ENCODE assay signal across 8 cellular contexts in the genomic region with DNA sequence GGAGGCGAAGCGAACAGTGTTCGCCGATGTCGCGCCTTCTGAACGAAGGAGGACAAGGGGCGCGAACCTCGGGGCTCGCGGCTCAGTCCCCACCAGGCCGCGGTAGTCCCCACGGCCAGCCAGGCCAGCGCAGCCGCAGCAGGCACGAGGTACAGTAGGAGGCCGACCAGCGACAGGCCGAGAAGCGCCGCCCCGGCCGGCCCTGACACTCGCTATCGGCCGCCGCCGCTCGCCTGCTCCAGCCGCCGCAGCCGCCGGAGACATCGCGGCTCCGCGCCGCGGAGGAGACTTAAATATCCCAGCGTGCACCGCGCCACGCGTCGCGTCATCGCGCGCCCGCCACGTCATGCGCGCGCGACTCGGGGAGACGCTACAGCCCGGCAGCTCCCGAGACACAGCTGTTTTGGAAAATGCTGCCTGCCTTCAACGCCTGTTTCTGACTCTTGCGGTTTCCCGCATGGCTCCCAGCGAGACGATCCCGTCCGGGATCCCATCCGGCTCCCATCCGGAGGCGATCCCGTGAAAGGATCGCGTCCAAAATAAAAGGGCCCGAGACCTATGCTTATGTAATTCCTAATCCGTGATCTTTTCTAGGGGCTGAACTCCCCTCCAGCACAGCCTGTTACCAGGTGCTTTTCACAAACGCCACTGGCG. TPM values are rescaled to one million over a fixed set of nuclear protein-coding genes. Genes with fewer than 3 reads are reported as not detected.
A peak's percentile ranks its signal among the peaks of the same experiment; 100 is the strongest.
DNase-seq lines count a peak whose midpoint lies in the region; ATAC-seq and TF ChIP-seq lines count a peak whose summit lies in the region.
"Not testable (repeated sequence)": the region's sequence is repeated elsewhere in the genome, so short reads cannot be mapped to it uniquely, and the experiment has no call there.

A gene (minus strand): TSS at position 291 of the 654 bp plus-strand sequence. CDS start 1,215 bp downstream, outside the sequence.

- DNase-seq in NAMALWA (ENCODE audit: low spot score) (peak; percentile 49), caudate nucleus (lab: John Stamatoyannopoulos, UW) (peak in 19 of 61 donors; percentile 6 to 59 (median 30)), psoas muscle (peak; percentile 39 to 64), aorta (peak; percentile 53 to 77)
- DNase-seq in activated CD4-positive, alpha-beta T cell treated with anti-CD3 and anti-CD28 coated beads for 48 hours = peak; percentile 41

- H3K27me3 ChIP-seq in iPS-15b (ENCODE audit: control insufficient read depth, insufficient read depth, low read length); psoas muscle (ENCODE audit: insufficient read depth in 3 of 3, low read length in 2 of 3); aorta (ENCODE audit: control insufficient read depth in 1 of 2, insufficient read depth in 2 of 2, low read length in 1 of 2): not testable (repeated sequence)

- 0% methylated on average over 11 to 39 of the region's 78 CpGs for WGBS in psoas muscle, 3 donors
- 0% methylated on average over 14 to 44 of the region's 78 CpGs for WGBS in aorta, 2 donors

- not testable (repeated sequence) for TF ChIP-seq CTCF in psoas muscle (IDR thresholded peaks at IDR 0.05)

- H3K9ac ChIP-seq in iPS-15b (ENCODE audit: low read depth, low read length) = peak within 1 kb of the TSS; percentile 76

- ATAC-seq in GM18858 (IDR thresholded peaks at IDR 0.05; ENCODE audit: unreplicated experiment) (peak; percentile 79), HG02798 (IDR thresholded peaks at IDR 0.05; ENCODE audit: poor library complexity, unreplicated experiment) (peak; percentile 95), psoas muscle (peak; percentile 96 to 98 (median 96)), aorta (ENCODE audit: low FRiP score) (peak; percentile 99)

- H3K9me3 ChIP-seq in iPS-15b (ENCODE audit: control insufficient read depth, insufficient read depth, low read length); psoas muscle; aorta (ENCODE audit: control insufficient read depth, low read length): not testable (repeated sequence)

- peak within 1 kb of the TSS; percentile 52 for H3K4me3 ChIP-seq in iPS-15b (ENCODE audit: low read depth, low read length)
- peak within 1 kb of the TSS; percentile 72 for H3K4me3 ChIP-seq in psoas muscle
- H3K4me3 ChIP-seq in aorta (ENCODE audit: low read length in 2 of 2) = peak within 1 kb of the TSS; percentile 51 to 69

- intact Hi-C loops in psoas muscle (cut with DNase I); aorta (cut with DNase I): not testable (repeated sequence)

- H3K27ac ChIP-seq in caudate nucleus (ENCODE audit: low read depth, low read length) (peak within 1 kb of the TSS; percentile 52), psoas muscle (peak within 1 kb of the TSS; percentile 90), aorta (ENCODE audit: low read depth in 1 of 2, low read length in 2 of 2) (peak within 1 kb of the TSS in 1 of 2 donors; percentile 89)

- not testable (repeated sequence) for H3K36me3 ChIP-seq in iPS-15b (ENCODE audit: control insufficient read depth, insufficient read depth, low read length); aorta (ENCODE audit: control insufficient read depth in 1 of 2, insufficient read depth in 2 of 2, low read length in 1 of 2)
- H3K36me3 ChIP-seq in psoas muscle (ENCODE audit: insufficient read depth in 1 of 2, low read depth in 1 of 2) = peaks cover 0 to 23% of the 10 kb centered on the region in 2 donors

- not testable (repeated sequence) for H3K4me1 ChIP-seq in iPS-15b (ENCODE audit: control insufficient read depth, insufficient read depth, low read length); psoas muscle; aorta (ENCODE audit: control insufficient read depth in 1 of 2, insufficient read depth in 2 of 2, low read length in 2 of 2)

RNA-seq across cellular contexts. Expression of the gene that starts here (rescaled TPM):
- 10 to 100 TPM in 2 of 4 donors, 1 to 10 TPM in 2; 3.5 to 30.5 (median 13.7) TPM for total RNA-seq in psoas muscle
- polyA plus RNA-seq in psoas muscle = 10 to 100 TPM in 2 of 3 donors, 1 to 10 TPM in 1; 3.7 to 19.1 (median 10.3) TPM
- 10 to 100 TPM in 1 of 2 donors, 1 to 10 TPM in 1; 8.1 to 13.1 TPM for total RNA-seq in aorta
- 10 to 100 TPM; 11.4 to 13.4 TPM for polyA plus RNA-seq in aorta
